In the genomic region with DNA sequence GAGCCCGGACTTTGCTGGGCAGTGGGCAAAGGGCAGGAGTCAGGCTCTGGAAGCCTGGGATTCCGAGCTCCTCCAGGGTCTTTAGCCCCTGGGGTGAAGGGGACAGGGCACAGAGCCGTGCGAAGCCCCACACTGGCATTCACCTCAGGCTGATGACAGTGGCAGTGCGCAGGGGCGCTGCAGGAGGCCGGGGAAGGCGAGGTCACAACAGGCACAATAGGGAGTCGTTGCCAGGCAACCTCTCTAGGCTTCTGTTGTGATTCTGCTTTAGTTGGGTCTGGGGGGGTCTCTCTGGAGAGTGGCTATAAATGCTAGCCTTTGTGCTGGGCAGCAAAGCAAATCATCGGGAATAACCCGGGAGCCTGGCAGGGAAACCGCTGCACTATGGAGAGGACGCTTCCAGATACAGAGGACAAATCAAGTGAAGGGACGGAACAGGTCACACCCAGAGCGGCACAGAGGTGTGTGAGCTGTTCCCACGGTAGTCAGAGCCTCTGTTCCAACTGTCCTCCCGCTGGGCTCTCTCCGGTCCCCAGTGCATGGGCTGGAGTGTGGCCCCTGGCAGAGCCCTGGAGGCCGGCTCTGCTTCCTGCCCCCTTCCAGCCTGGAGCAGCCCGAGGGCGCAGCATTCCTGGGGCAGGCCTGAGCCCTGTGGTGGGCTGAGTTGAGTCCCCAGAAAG, we compare ENCODE assay signal across 2 cellular contexts.
TF ChIP-seq lines count a peak whose summit lies in the region.

No MANE protein-coding gene starts in this region.

TF ChIP-seq in GM23338, 12 proteins besides CTCF, POLR2A, EP300 and RAD21 (continues in another document):
- TF ChIP-seq STAT1 (IDR thresholded peaks at IDR 0.05; ENCODE audit: unreplicated experiment) (no peak), JUNB (IDR thresholded peaks at IDR 0.05; ENCODE audit: unreplicated experiment) (no peak), POLR2AphosphoS5 (IDR thresholded peaks at IDR 0.05; ENCODE audit: low read depth) (no peak), ZNF331 (CRISPR knock-in tag; IDR thresholded peaks at IDR 0.05; ENCODE audit: low read depth) (no peak), ETS1 (IDR thresholded peaks at IDR 0.05) (no peak), ZNF114 (CRISPR knock-in tag; IDR thresholded peaks at IDR 0.05) (no peak)
- TF ChIP-seq, protein P1, sequence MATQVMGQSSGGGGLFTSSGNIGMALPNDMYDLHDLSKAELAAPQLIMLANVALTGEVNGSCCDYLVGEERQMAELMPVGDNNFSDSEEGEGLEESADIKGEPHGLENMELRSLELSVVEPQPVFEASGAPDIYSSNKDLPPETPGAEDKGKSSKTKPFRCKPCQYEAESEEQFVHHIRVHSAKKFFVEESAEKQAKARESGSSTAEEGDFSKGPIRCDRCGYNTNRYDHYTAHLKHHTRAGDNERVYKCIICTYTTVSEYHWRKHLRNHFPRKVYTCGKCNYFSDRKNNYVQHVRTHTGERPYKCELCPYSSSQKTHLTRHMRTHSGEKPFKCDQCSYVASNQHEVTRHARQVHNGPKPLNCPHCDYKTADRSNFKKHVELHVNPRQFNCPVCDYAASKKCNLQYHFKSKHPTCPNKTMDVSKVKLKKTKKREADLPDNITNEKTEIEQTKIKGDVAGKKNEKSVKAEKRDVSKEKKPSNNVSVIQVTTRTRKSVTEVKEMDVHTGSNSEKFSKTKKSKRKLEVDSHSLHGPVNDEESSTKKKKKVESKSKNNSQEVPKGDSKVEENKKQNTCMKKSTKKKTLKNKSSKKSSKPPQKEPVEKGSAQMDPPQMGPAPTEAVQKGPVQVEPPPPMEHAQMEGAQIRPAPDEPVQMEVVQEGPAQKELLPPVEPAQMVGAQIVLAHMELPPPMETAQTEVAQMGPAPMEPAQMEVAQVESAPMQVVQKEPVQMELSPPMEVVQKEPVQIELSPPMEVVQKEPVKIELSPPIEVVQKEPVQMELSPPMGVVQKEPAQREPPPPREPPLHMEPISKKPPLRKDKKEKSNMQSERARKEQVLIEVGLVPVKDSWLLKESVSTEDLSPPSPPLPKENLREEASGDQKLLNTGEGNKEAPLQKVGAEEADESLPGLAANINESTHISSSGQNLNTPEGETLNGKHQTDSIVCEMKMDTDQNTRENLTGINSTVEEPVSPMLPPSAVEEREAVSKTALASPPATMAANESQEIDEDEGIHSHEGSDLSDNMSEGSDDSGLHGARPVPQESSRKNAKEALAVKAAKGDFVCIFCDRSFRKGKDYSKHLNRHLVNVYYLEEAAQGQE (IDR thresholded peaks at IDR 0.05; ENCODE audit: unreplicated experiment): no peak
- TF ChIP-seq, protein P2, sequence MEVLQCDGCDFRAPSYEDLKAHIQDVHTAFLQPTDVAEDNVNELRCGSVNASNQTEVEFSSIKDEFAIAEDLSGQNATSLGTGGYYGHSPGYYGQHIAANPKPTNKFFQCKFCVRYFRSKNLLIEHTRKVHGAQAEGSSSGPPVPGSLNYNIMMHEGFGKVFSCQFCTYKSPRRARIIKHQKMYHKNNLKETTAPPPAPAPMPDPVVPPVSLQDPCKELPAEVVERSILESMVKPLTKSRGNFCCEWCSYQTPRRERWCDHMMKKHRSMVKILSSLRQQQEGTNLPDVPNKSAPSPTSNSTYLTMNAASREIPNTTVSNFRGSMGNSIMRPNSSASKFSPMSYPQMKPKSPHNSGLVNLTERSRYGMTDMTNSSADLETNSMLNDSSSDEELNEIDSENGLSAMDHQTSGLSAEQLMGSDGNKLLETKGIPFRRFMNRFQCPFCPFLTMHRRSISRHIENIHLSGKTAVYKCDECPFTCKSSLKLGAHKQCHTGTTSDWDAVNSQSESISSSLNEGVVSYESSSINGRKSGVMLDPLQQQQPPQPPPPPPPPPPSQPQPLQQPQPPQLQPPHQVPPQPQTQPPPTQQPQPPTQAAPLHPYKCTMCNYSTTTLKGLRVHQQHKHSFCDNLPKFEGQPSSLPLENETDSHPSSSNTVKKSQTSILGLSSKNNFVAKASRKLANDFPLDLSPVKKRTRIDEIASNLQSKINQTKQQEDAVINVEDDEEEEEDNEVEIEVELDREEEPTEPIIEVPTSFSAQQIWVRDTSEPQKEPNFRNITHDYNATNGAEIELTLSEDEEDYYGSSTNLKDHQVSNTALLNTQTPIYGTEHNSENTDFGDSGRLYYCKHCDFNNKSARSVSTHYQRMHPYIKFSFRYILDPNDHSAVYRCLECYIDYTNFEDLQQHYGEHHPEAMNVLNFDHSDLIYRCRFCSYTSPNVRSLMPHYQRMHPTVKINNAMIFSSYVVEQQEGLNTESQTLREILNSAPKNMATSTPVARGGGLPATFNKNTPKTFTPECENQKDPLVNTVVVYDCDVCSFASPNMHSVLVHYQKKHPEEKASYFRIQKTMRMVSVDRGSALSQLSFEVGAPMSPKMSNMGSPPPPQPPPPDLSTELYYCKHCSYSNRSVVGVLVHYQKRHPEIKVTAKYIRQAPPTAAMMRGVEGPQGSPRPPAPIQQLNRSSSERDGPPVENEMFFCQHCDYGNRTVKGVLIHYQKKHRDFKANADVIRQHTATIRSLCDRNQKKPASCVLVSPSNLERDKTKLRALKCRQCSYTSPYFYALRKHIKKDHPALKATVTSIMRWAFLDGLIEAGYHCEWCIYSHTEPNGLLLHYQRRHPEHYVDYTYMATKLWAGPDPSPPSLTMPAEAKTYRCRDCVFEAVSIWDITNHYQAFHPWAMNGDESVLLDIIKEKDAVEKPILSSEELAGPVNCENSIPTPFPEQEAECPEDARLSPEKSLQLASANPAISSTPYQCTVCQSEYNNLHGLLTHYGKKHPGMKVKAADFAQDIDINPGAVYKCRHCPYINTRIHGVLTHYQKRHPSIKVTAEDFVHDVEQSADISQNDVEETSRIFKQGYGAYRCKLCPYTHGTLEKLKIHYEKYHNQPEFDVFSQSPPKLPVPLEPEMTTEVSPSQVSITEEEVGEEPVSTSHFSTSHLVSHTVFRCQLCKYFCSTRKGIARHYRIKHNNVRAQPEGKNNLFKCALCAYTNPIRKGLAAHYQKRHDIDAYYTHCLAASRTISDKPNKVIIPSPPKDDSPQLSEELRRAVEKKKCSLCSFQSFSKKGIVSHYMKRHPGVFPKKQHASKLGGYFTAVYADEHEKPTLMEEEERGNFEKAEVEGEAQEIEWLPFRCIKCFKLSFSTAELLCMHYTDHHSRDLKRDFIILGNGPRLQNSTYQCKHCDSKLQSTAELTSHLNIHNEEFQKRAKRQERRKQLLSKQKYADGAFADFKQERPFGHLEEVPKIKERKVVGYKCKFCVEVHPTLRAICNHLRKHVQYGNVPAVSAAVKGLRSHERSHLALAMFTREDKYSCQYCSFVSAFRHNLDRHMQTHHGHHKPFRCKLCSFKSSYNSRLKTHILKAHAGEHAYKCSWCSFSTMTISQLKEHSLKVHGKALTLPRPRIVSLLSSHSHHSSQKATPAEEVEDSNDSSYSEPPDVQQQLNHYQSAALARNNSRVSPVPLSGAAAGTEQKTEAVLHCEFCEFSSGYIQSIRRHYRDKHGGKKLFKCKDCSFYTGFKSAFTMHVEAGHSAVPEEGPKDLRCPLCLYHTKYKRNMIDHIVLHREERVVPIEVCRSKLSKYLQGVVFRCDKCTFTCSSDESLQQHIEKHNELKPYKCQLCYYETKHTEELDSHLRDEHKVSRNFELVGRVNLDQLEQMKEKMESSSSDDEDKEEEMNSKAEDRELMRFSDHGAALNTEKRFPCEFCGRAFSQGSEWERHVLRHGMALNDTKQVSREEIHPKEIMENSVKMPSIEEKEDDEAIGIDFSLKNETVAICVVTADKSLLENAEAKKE (CRISPR knock-in tag; IDR thresholded peaks at IDR 0.05): no peak

TF ChIP-seq in H1, 55 proteins besides CTCF, POLR2A, EP300 and RAD21:
- TF ChIP-seq RBBP5 (IDR thresholded peaks at IDR 0.05; ENCODE audit: borderline replicate concordance, low read depth, low read length) (0 out of 2 replicates have a peak, but pooled peaks have one; percentile 47), SIN3A (conservative IDR thresholded peaks at IDR 0.05 in 1 of 2, IDR thresholded peaks at IDR 0.05 in 1 of 2; ENCODE audit: low read depth in 1 of 2, low read length in 2 of 2) (0 out of 4 replicates have a peak, but pooled peaks of 1 of the 2 experiments have one; percentile 7), SP4 (IDR thresholded peaks at IDR 0.05; ENCODE audit: low read length) (no peak), NRF1 (IDR thresholded peaks at IDR 0.05; ENCODE audit: low read depth, low read length) (no peak)
TF ChIP-seq in H1: peak in this region for 2.
